8 cellular contexts compared by ENCODE assay signal in genomic region chr2:73385486-73386341, GRCh38. TPM values are rescaled to one million over a fixed set of nuclear protein-coding genes. Genes with fewer than 3 reads are reported as not detected.
DNase-seq lines count a peak whose midpoint lies in the region; ATAC-seq and TF ChIP-seq lines count a peak whose summit lies in the region.

TSS of gene ALMS1 (plus strand) at chr2:73385836. CDS start at chr2:73385869, 33 bp downstream.

- under 1% methylated on average over 85 of the region's 86 CpGs for WGBS in liver

- TF ChIP-seq CTCF in CD4-positive, alpha-beta T cell (IDR thresholded peaks at IDR 0.05) = no peak
- TF ChIP-seq CTCF in liver (IDR thresholded peaks at IDR 0.05; ENCODE audit: low read depth, low read length, missing input control) = peak; percentile 12

- H3K27ac Mint-ChIP-seq in CD4-positive, alpha-beta T cell = peak within 1 kb of the TSS; percentile 97

- H3K4me1 Mint-ChIP-seq in CD4-positive, alpha-beta T cell (ENCODE audit: low read depth) = peaks cover 45% of the 10 kb centered on the region

- DNase-seq in CD4-positive, alpha-beta T cell = peak; percentile 73 to 92 (median 84)
- DNase-seq in NCI-H774 (lab: John Stamatoyannopoulos, UW) (peak; percentile 91), dermis blood vessel endothelial cell (peak; percentile 91)
- DNase-seq in activated CD4-positive, alpha-beta T cell treated with anti-CD3 and anti-CD28 coated beads, Interleukin-2, amount 50 U/mL, for 4 hours = peak; percentile 79 to 83
- DNase-seq in stimulated activated CD4-positive, alpha-beta T cell treated with anti-CD3 and anti-CD28 coated beads, Interleukin-4, amount 100 ng/mL, for 1 hour = peak; percentile 87

- H3K36me3 ChIP-seq in liver (ENCODE audit: control insufficient read depth in 4 of 4, insufficient read depth in 3 of 4, low read depth in 1 of 4, low read length in 3 of 4) = no peaks in the 10 kb centered on the region

- TF ChIP-seq RAD21 in liver (IDR thresholded peaks at IDR 0.05) = peak; percentile 36 to 53

- H3K9me3 ChIP-seq in CD4-positive, alpha-beta T cell (ENCODE audit: control insufficient read depth, low read length) = no peaks in the 10 kb centered on the region
- H3K9me3 ChIP-seq in liver (ENCODE audit: control insufficient read depth in 4 of 4, low read length in 3 of 4) = no peaks in the 10 kb centered on the region

- peak; percentile 90 for ATAC-seq in CD4-positive, alpha-beta T cell (ENCODE audit: poor library complexity)
- ATAC-seq in GM19438 (IDR thresholded peaks at IDR 0.05; ENCODE audit: low read depth, unreplicated experiment) = peak; percentile 80
- peak; percentile 88 for ATAC-seq in HG03571 (IDR thresholded peaks at IDR 0.05; ENCODE audit: unreplicated experiment)

- peaks cover 3 to 16% (median 12%) of the 10 kb centered on the region in 4 donors for H3K4me1 ChIP-seq in liver (ENCODE audit: control insufficient read depth in 4 of 4, insufficient read depth in 4 of 4, low read length in 3 of 4)

- H3K4me3 Mint-ChIP-seq in CD4-positive, alpha-beta T cell = peak within 1 kb of the TSS; percentile 92

- peak within 1 kb of the TSS; percentile 78 for H3K27ac ChIP-seq in CD4-positive, alpha-beta T cell (ENCODE audit: low read depth, low read length)
- H3K27ac ChIP-seq in liver (ENCODE audit: low read depth in 1 of 2, low read length in 2 of 2) = peak within 1 kb of the TSS; percentile 78 to 87

- CTCF ChIA-PET in CD4-positive, alpha-beta T cell (lab: Charles Lee) = interaction anchor here (1.4 to 1.8 kb wide), 3 partner anchors 151 to 208 kb away, joined by 3 to 10 read pairs (median 5); no protein-coding TSS in a partner anchor

- intact Hi-C loops in CD4-positive, alpha-beta T cell (cut with DNase I, micrococcal nuclease) = loop anchor here (1.0 to 10.0 kb wide), 12 partner anchors 93 to 1572 kb away; partner anchors contain the start of genes PRADC1 (in 2 of the 2), SFXN5 (in 2 of the 2), C2orf78 (in 1 of the 2) and CCT7 (in 1 of the 2)

- no peaks in the 10 kb centered on the region for H3K9me3 Mint-ChIP-seq in CD4-positive, alpha-beta T cell

- peak within 1 kb of the TSS; percentile 72 to 96 (median 74) for H3K4me3 ChIP-seq in liver (ENCODE audit: low read depth in 1 of 3, low read length in 3 of 3)

- peak within 1 kb of the TSS; percentile 87 to 89 for H3K9ac ChIP-seq in liver (ENCODE audit: low read depth in 1 of 2, low read length in 2 of 2)

- no peaks in the 10 kb centered on the region for H3K27me3 ChIP-seq in CD4-positive, alpha-beta T cell (ENCODE audit: control insufficient read depth, insufficient read depth, low read length)
- no peaks in the 10 kb centered on the region for H3K27me3 ChIP-seq in liver (ENCODE audit: control insufficient read depth in 4 of 4, insufficient read depth in 4 of 4, low read length in 3 of 4)

- H3K27me3 Mint-ChIP-seq in CD4-positive, alpha-beta T cell = no peaks in the 10 kb centered on the region

- POLR2A ChIA-PET in CD4-positive, alpha-beta T cell (lab: Charles Lee) = interaction anchor here (0.7 to 2.2 kb wide), 10 partner anchors 9 to 793 kb away, joined by 3 to 37 read pairs (median 3); partner anchors contain the start of genes CCT7, EGR4, MOB1A and PRADC1

- H3K36me3 Mint-ChIP-seq in CD4-positive, alpha-beta T cell (ENCODE audit: low read depth) = no peaks in the 10 kb centered on the region

TF ChIP-seq in liver, 16 proteins besides CTCF, POLR2A, EP300 and RAD21:
- TF ChIP-seq EGR1 (IDR thresholded peaks at IDR 0.05; ENCODE audit: low read depth in 2 of 2) = no peak
- TF ChIP-seq YY1 (IDR thresholded peaks at IDR 0.05) = peak; percentile 38
- TF ChIP-seq FOXA1 (IDR thresholded peaks at IDR 0.05) = no peak
- peak in 1 of 2 donors; percentile 73 for TF ChIP-seq GABPA (IDR thresholded peaks at IDR 0.05 in 1 of 2, conservative IDR thresholded peaks at IDR 0.05 in 1 of 2)
- peak; percentile 42 for TF ChIP-seq TAF1 (conservative IDR thresholded peaks at IDR 0.05)
- peak; percentile 27 for TF ChIP-seq SP1 (IDR thresholded peaks at IDR 0.05)
- TF ChIP-seq REST (IDR thresholded peaks at IDR 0.05) = peak; percentile 40

RNA-seq across cellular contexts. Expression of gene ALMS1, which starts in this region (rescaled TPM):
- total RNA-seq in CD4-positive, alpha-beta T cell = 10 to 100 TPM; 20.2 to 20.6 TPM
- total RNA-seq in dermis blood vessel endothelial cell (10.6 and 13.7 TPM in 2 replicates), liver (10 to 100 TPM; 11.9 to 18.3 TPM)
- polyA plus RNA-seq in liver = 1 to 10 TPM; 2.1 to 2.2 TPM

Comparison
In these comparisons a context has a peak if more than half of its experiments do, and no peak if none do; other contexts are left out.
1. Peak in every context shown above with its lines: DNase-seq, ATAC-seq, H3K4me3 ChIP-seq and H3K27ac ChIP-seq.